In genomic region chr13:111243981-111244380, GRCh38 we compare ENCODE assay signal across 6 cellular contexts.
"Had no signal": no experiment of that assay in that cellular context is flagged by ENCODE, and none has a peak within 500 bp of the region (broad histone marks: within the 10 kb centered on the region; RNA-seq: fewer than 3 reads in every experiment).

No MANE protein-coding gene starts in this region.

- H3K4me3 ChIP-seq: K562 had no signal

- ATAC-seq: HepG2, K562 had no signal

- DNase-seq: IMR-90, KBM-7, KG1 had no signal

- H3K27ac ChIP-seq: HL-60 had no signal
